13 cellular contexts compared by ENCODE assay signal in genomic region chr1:198186916-198187580, GRCh38. TPM values are rescaled to one million over a fixed set of nuclear protein-coding genes. Genes with fewer than 3 reads are reported as not detected.
DNase-seq lines count a peak whose midpoint lies in the region; ATAC-seq and TF ChIP-seq lines count a peak whose summit lies in the region.
"Had no signal": no experiment of that assay in that cellular context is flagged by ENCODE, and none has a peak within 500 bp of the region (broad histone marks: within the 10 kb centered on the region; RNA-seq: fewer than 3 reads in every experiment).

No MANE protein-coding gene starts in this region.

- CTCF ChIA-PET in activated CD8-positive, alpha-beta T cell treated with anti-CD3 and anti-CD28 coated beads, Interleukin-2, amount 10 ng/mL, durations not matched to agents 7 days and 5 days (lab: Charles Lee) = interaction anchor here (1.1 to 3.0 kb wide), 7 partner anchors 8 to 66 kb away, joined by 3 to 9 read pairs (median 5); partner anchors contain the start of gene NEK7

- peaks cover 20% of the 10 kb centered on the region; the same call in 1 of the 2 replicates for H4K20me1 ChIP-seq in DND-41 (ENCODE audit: insufficient read depth, low read length)

- peak overlapping the region; percentile 31; the same call in 1 of the 2 replicates for H3K4me2 ChIP-seq in DND-41 (ENCODE audit: insufficient read depth, low read length)

- no peaks in the 10 kb centered on the region for H3K27me3 Mint-ChIP-seq in CD4-positive, CD25-positive, alpha-beta regulatory T cell
- no peaks in the 10 kb centered on the region for H3K27me3 Mint-ChIP-seq in activated CD8-positive, alpha-beta T cell treated with anti-CD3 and anti-CD28 coated beads, Interleukin-2, amount 10 ng/mL, durations not matched to agents 7 days and 5 days (ENCODE audit: low read depth)
- H3K27me3 Mint-ChIP-seq in immature natural killer cell (ENCODE audit: low read depth in 3 of 3) = peaks cover 0 to under 1% (median 0%) of the 10 kb centered on the region in 3 donors

- H3K79me2 ChIP-seq in DND-41 (ENCODE audit: insufficient read depth, low read length) = peaks cover 100% of the 10 kb centered on the region

- H3K4me1 ChIP-seq in CD4-positive, CD25-positive, alpha-beta regulatory T cell (ENCODE audit: control insufficient read depth, insufficient read depth, low read length, poor library complexity, severe bottlenecking) = peaks cover 63% of the 10 kb centered on the region
- peaks cover 82% of the 10 kb centered on the region for H3K4me1 ChIP-seq in DND-41 (ENCODE audit: insufficient read depth, low read length)

- H3K4me1 Mint-ChIP-seq in CD4-positive, CD25-positive, alpha-beta regulatory T cell = peaks cover 42 to 90% (median 62%) of the 10 kb centered on the region in 4 donors
- H3K4me1 Mint-ChIP-seq in activated CD8-positive, alpha-beta T cell treated with anti-CD3 and anti-CD28 coated beads, Interleukin-2, amount 10 ng/mL, durations not matched to agents 7 days and 5 days (ENCODE audit: low read depth) = peaks cover 65% of the 10 kb centered on the region
- H3K4me1 Mint-ChIP-seq in immature natural killer cell = peaks cover 74 to 97% of the 10 kb centered on the region in 2 donors
- H3K4me1 Mint-ChIP-seq: neural crest cell had no signal

- H3K9me3 ChIP-seq in CD4-positive, CD25-positive, alpha-beta regulatory T cell (ENCODE audit: control insufficient read depth in 2 of 2, low read length in 2 of 2) = no peaks in the 10 kb centered on the region
- H3K9me3 ChIP-seq in DND-41 (ENCODE audit: insufficient read depth, low read length, severe bottlenecking) = no peaks in the 10 kb centered on the region
- H3K9me3 ChIP-seq: lower lobe of right lung had no signal

- H3K27ac Mint-ChIP-seq in CD4-positive, CD25-positive, alpha-beta regulatory T cell = peak overlapping the region; percentile 80 to 90 (median 81)
- H3K27ac Mint-ChIP-seq in activated CD8-positive, alpha-beta T cell treated with anti-CD3 and anti-CD28 coated beads, Interleukin-2, amount 10 ng/mL, durations not matched to agents 7 days and 5 days = peak overlapping the region; percentile 77
- peak overlapping the region; percentile 31 to 90 (median 88) for H3K27ac Mint-ChIP-seq in immature natural killer cell

- no peaks in the 10 kb centered on the region for H3K9me3 Mint-ChIP-seq in CD4-positive, CD25-positive, alpha-beta regulatory T cell
- H3K9me3 Mint-ChIP-seq in activated CD8-positive, alpha-beta T cell treated with anti-CD3 and anti-CD28 coated beads, Interleukin-2, amount 10 ng/mL, durations not matched to agents 7 days and 5 days (ENCODE audit: insufficient read depth) = no peaks in the 10 kb centered on the region
- no peaks in the 10 kb centered on the region for H3K9me3 Mint-ChIP-seq in immature natural killer cell
- H3K9me3 Mint-ChIP-seq: neural crest cell had no signal

- H3K36me3 ChIP-seq in CD4-positive, CD25-positive, alpha-beta regulatory T cell (ENCODE audit: control insufficient read depth, insufficient read depth, low read length) = no peaks in the 10 kb centered on the region
- H3K36me3 ChIP-seq in DND-41 (ENCODE audit: insufficient read depth, low read length) = no peaks in the 10 kb centered on the region
- H3K36me3 ChIP-seq: lower lobe of right lung, WERI-Rb-1 had no signal

- H3K4me3 Mint-ChIP-seq in CD4-positive, CD25-positive, alpha-beta regulatory T cell = peak overlapping the region; percentile 1 to 81 (median 49)
- H3K4me3 Mint-ChIP-seq in activated CD8-positive, alpha-beta T cell treated with anti-CD3 and anti-CD28 coated beads, Interleukin-2, amount 10 ng/mL, durations not matched to agents 7 days and 5 days = no peak overlapping the region
- H3K4me3 Mint-ChIP-seq in immature natural killer cell = peak overlapping the region in 3 of 5 donors; percentile 34 to 78 (median 59)
- H3K4me3 Mint-ChIP-seq: neural crest cell had no signal

- no peak for ATAC-seq in CD4-positive, CD25-positive, alpha-beta regulatory T cell (ENCODE audit: low read depth in 2 of 2)
- ATAC-seq in DND-41 (ENCODE audit: insufficient read depth, low read depth) = no peak
- no peak for ATAC-seq in activated CD8-positive, alpha-beta T cell treated with anti-CD3 and anti-CD28 coated beads, Interleukin-2, amount 10 ng/mL, durations not matched to agents 7 days and 5 days
- ATAC-seq: PC-3 had no signal

- H3K36me3 Mint-ChIP-seq in CD4-positive, CD25-positive, alpha-beta regulatory T cell = no peaks in the 10 kb centered on the region
- peaks cover 15% of the 10 kb centered on the region for H3K36me3 Mint-ChIP-seq in activated CD8-positive, alpha-beta T cell treated with anti-CD3 and anti-CD28 coated beads, Interleukin-2, amount 10 ng/mL, durations not matched to agents 7 days and 5 days (ENCODE audit: low read depth)
- no peaks in the 10 kb centered on the region for H3K36me3 Mint-ChIP-seq in immature natural killer cell

- no peaks in the 10 kb centered on the region for H3K27me3 ChIP-seq in CD4-positive, CD25-positive, alpha-beta regulatory T cell (ENCODE audit: control insufficient read depth, insufficient read depth, low read length)
- no peaks in the 10 kb centered on the region for H3K27me3 ChIP-seq in DND-41 (ENCODE audit: insufficient read depth, low read length, poor library complexity)

- no peak overlapping the region for H3K9ac ChIP-seq in DND-41 (ENCODE audit: low read depth, low read length)

- no peak for DNase-seq in CD4-positive, CD25-positive, alpha-beta regulatory T cell
- DNase-seq in DND-41 (no peak), immature natural killer cell (no peak), NCI-H526 treated with DMSO at 0.1 percent for 48 hours (lab: John Stamatoyannopoulos, UW) (no peak), RKO (ENCODE audit: low spot score) (no peak)
- no peak for DNase-seq in activated CD8-positive, alpha-beta T cell treated with anti-CD3 and anti-CD28 coated beads, Interleukin-2, amount 10 ng/mL, durations not matched to agents 7 days and 5 days
- DNase-seq in stimulated activated CD4-positive, alpha-beta T cell treated with anti-CD3 and anti-CD28 coated beads, Interleukin-2, amount 100 ng/mL, for 24 hours = no peak
- DNase-seq: lower lobe of right lung, NCI-H2029 treated with DMSO at 0.1 percent for 48 hours, NCI-H69, PC-3, WERI-Rb-1 had no signal

- no peak overlapping the region for H2AFZ ChIP-seq in DND-41 (ENCODE audit: low read depth, low read length)

- H3K4me3 ChIP-seq in CD4-positive, CD25-positive, alpha-beta regulatory T cell (ENCODE audit: low read depth, low read length) = peak overlapping the region; percentile 72
- H3K4me3 ChIP-seq in DND-41 (ENCODE audit: low read depth in 1 of 2, low read length in 2 of 2) = no peak overlapping the region
- H3K4me3 ChIP-seq: lower lobe of right lung had no signal

- peak overlapping the region; percentile 83 for H3K27ac ChIP-seq in CD4-positive, CD25-positive, alpha-beta regulatory T cell (ENCODE audit: insufficient read depth, low read length, poor library complexity, severe bottlenecking)
- peak overlapping the region; percentile 43 for H3K27ac ChIP-seq in DND-41 (ENCODE audit: low read length)
- H3K27ac ChIP-seq: lower lobe of right lung, WERI-Rb-1 had no signal

- POLR2A ChIA-PET in activated CD8-positive, alpha-beta T cell treated with anti-CD3 and anti-CD28 coated beads, Interleukin-2, amount 10 ng/mL, durations not matched to agents 7 days and 5 days (lab: Charles Lee) = interaction anchor here (0.5 to 1.5 kb wide), 4 partner anchors 12 to 29 kb away, joined by 3 to 4 read pairs (median 3); no protein-coding TSS in a partner anchor

- no peak for TF ChIP-seq CTCF in DND-41 (IDR thresholded peaks at IDR 0.05; ENCODE audit: borderline replicate concordance, extremely low read depth, low read length, poor library complexity, severe bottlenecking)

RNA-seq across cellular contexts. Expression of gene NEK7, which starts 30.2 kb away (rescaled TPM):
- 56.4 TPM for total RNA-seq in CD4-positive, CD25-positive, alpha-beta regulatory T cell
- 10 to 100 TPM; 37.7 to 61.3 (median 52.1) TPM for polyA plus RNA-seq in CD4-positive, CD25-positive, alpha-beta regulatory T cell
- 10 to 100 TPM; 61.5 to 63.2 TPM for total RNA-seq in activated CD8-positive, alpha-beta T cell treated with anti-CD3 and anti-CD28 coated beads, Interleukin-2, amount 10 ng/mL, durations not matched to agents 7 days and 5 days
- 10 to 100 TPM; 42.7 to 47.4 (median 47.3) TPM for polyA plus RNA-seq in immature natural killer cell
